ENCODE assay signal across 8 cellular contexts in genomic region chr7:116230191-116231005, GRCh38. TPM values are rescaled to one million over a fixed set of nuclear protein-coding genes. Genes with fewer than 3 reads are reported as not detected.
DNase-seq lines count a peak whose midpoint lies in the region; ATAC-seq and TF ChIP-seq lines count a peak whose summit lies in the region.

No MANE protein-coding gene starts in this region.

- H3K27ac Mint-ChIP-seq in T-helper 2 cell treated with Interferon-gamma antibody and Interleukin-4, amounts not matched to agents 5 μg/mL and 100 μg/mL, for 36 hours: peak overlapping the region; percentile 12
- H3K27ac Mint-ChIP-seq in activated T-helper 17 cell treated with anti-CD3 and anti-CD28 coated beads, Interleukin-2, amount 50 U/mL, for 72 hours: peak overlapping the region; percentile 78

- H3K4me1 ChIP-seq in thyroid gland: peaks cover 61 to 68% of the 10 kb centered on the region in 2 donors

- H3K36me3 Mint-ChIP-seq in T-helper 2 cell treated with Interferon-gamma antibody and Interleukin-4, amounts not matched to agents 5 μg/mL and 100 μg/mL, for 36 hours (ENCODE audit: low read depth): peaks cover 10% of the 10 kb centered on the region
- peaks cover 12% of the 10 kb centered on the region for H3K36me3 Mint-ChIP-seq in activated T-helper 17 cell treated with anti-CD3 and anti-CD28 coated beads, Interleukin-2, amount 50 U/mL, for 72 hours (ENCODE audit: low read depth)

- no peak for DNase-seq in T-helper 2 cell treated with Interferon-gamma antibody and Interleukin-4, amounts not matched to agents 5 μg/mL and 100 μg/mL, for 36 hours (ENCODE audit: low spot score)
- DNase-seq in T-helper 2 cell (no peak), left kidney (ENCODE audit: low read depth, low spot score) (peak; percentile 19), thyroid gland (no peak), NCI-H510A (lab: John Stamatoyannopoulos, UW) (no peak)

- no peak for TF ChIP-seq CTCF in thyroid gland (IDR thresholded peaks at IDR 0.05)

- peak; percentile 39 for ATAC-seq in activated T-helper 17 cell treated with anti-CD3 and anti-CD28 coated beads, Interleukin-2, amount 50 U/mL, for 72 hours (replicated peaks)
- ATAC-seq in HG03342 (IDR thresholded peaks at IDR 0.05; ENCODE audit: unreplicated experiment) (no peak), GM18870 (IDR thresholded peaks at IDR 0.05; ENCODE audit: unreplicated experiment) (no peak)

- peaks cover 62% of the 10 kb centered on the region for H3K4me1 Mint-ChIP-seq in T-helper 2 cell treated with Interferon-gamma antibody and Interleukin-4, amounts not matched to agents 5 μg/mL and 100 μg/mL, for 36 hours (ENCODE audit: low read depth)
- H3K4me1 Mint-ChIP-seq in activated T-helper 17 cell treated with anti-CD3 and anti-CD28 coated beads, Interleukin-2, amount 50 U/mL, for 72 hours: peaks cover 63% of the 10 kb centered on the region

- peak overlapping the region; percentile 22 for H3K4me3 Mint-ChIP-seq in T-helper 2 cell treated with Interferon-gamma antibody and Interleukin-4, amounts not matched to agents 5 μg/mL and 100 μg/mL, for 36 hours
- H3K4me3 Mint-ChIP-seq in activated T-helper 17 cell treated with anti-CD3 and anti-CD28 coated beads, Interleukin-2, amount 50 U/mL, for 72 hours: peak overlapping the region; percentile 54

- no peaks in the 10 kb centered on the region for H3K36me3 ChIP-seq in thyroid gland

- H3K27me3 Mint-ChIP-seq in T-helper 2 cell treated with Interferon-gamma antibody and Interleukin-4, amounts not matched to agents 5 μg/mL and 100 μg/mL, for 36 hours (ENCODE audit: low read depth): no peaks in the 10 kb centered on the region
- H3K27me3 Mint-ChIP-seq in activated T-helper 17 cell treated with anti-CD3 and anti-CD28 coated beads, Interleukin-2, amount 50 U/mL, for 72 hours: no peaks in the 10 kb centered on the region

- 59 to 68% methylated on average over 4 of the region's 4 CpGs for WGBS in thyroid gland, 2 donors

- peak overlapping the region; percentile 87 to 90 (median 88) for H3K27ac ChIP-seq in thyroid gland

- no peak for TF ChIP-seq POLR2A in thyroid gland (IDR thresholded peaks at IDR 0.05)

- H3K4me3 ChIP-seq in thyroid gland (replicated peaks in 1 of 3): no peak overlapping the region

- H3K9me3 ChIP-seq in thyroid gland: no peaks in the 10 kb centered on the region

- intact Hi-C loops in thyroid gland (cut with DNase I): no loop called here

- H3K9me3 Mint-ChIP-seq in T-helper 2 cell treated with Interferon-gamma antibody and Interleukin-4, amounts not matched to agents 5 μg/mL and 100 μg/mL, for 36 hours: no peaks in the 10 kb centered on the region
- no peaks in the 10 kb centered on the region for H3K9me3 Mint-ChIP-seq in activated T-helper 17 cell treated with anti-CD3 and anti-CD28 coated beads, Interleukin-2, amount 50 U/mL, for 72 hours

- no peaks in the 10 kb centered on the region for H3K27me3 ChIP-seq in thyroid gland

RNA-seq across cellular contexts. Expression of gene TES, which starts 20.1 kb away (rescaled TPM):
- 10 to 100 TPM; 57.6 to 79.4 TPM for total RNA-seq in activated T-helper 17 cell treated with anti-CD3 and anti-CD28 coated beads, Interleukin-2, amount 50 U/mL, for 72 hours
- 100 to 1,000 TPM; 148 to 177 (median 158) TPM for total RNA-seq in thyroid gland
